In genomic region chr12:51269174-51270066, GRCh38 we compare ENCODE assay signal across 1 cellular context.
TF ChIP-seq lines count a peak whose summit lies in the region.

No MANE protein-coding gene starts in this region.

TF ChIP-seq in endothelial cell of umbilical vein, 7 proteins besides CTCF, POLR2A, EP300 and RAD21:
- no peak for TF ChIP-seq MAX (IDR thresholded peaks at IDR 0.05; ENCODE audit: insufficient read depth, insufficient read length)
